In the genomic region with DNA sequence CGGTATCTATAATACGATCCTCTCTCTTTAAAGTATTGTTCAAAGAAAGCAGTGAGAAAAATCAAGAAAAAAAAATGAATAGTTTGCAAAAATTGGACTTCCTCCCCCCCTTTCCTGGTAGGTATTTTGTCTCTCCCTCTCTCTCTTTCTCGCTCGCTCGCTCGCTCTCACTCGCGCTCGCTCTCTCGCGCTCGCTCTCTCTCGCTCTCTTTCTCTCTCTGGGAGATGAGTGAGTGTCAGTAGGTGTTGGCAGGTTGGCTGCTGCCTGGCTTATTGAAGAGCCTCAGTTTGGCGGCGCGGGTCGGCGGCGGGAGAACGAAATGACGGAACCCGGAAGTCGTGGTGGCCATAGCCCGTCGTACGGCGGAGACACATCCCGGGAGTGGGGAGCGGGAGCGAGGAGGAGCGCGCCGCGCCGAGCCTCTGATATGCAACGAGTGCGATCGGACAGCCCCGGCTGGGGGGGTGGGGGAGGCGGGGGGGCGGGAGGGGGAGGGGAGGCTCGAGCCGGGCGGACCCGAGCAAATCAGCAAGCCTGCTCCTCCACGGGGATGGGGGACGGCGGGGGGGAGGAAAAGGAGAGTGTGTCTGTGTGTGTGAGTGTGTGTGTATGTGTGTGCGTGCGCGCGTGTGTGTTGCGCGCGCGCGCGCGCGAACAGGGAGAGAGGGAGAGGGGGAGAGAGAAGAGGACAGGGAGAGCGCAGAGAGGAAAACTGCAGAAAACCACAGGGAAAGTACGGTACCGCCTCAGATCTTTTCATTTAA, we compare ENCODE assay signal across 1 cellular context.
TF ChIP-seq lines count a peak whose summit lies in the region.

A gene (minus strand): TSS at position 441 of the 765 bp plus-strand sequence. CDS start 1,083 bp downstream, outside the sequence.

TF ChIP-seq in HepG2, 621 proteins besides CTCF, POLR2A, EP300 and RAD21 (continued from another document and continues in another):
- TF ChIP-seq, protein P1, sequence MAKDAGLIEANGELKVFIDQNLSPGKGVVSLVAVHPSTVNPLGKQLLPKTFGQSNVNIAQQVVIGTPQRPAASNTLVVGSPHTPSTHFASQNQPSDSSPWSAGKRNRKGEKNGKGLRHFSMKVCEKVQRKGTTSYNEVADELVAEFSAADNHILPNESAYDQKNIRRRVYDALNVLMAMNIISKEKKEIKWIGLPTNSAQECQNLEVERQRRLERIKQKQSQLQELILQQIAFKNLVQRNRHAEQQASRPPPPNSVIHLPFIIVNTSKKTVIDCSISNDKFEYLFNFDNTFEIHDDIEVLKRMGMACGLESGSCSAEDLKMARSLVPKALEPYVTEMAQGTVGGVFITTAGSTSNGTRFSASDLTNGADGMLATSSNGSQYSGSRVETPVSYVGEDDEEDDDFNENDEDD (CRISPR knock-in tag; IDR thresholded peaks at IDR 0.05; ENCODE audit: borderline replicate concordance): peak; percentile 77; the same call in 1 of the 2 replicates
- no peak for TF ChIP-seq HMGA1 (CRISPR knock-in tag; conservative IDR thresholded peaks at IDR 0.05)
- TF ChIP-seq RBAK (CRISPR knock-in tag; IDR thresholded peaks at IDR 0.05): no peak
- TF ChIP-seq, protein P2, sequence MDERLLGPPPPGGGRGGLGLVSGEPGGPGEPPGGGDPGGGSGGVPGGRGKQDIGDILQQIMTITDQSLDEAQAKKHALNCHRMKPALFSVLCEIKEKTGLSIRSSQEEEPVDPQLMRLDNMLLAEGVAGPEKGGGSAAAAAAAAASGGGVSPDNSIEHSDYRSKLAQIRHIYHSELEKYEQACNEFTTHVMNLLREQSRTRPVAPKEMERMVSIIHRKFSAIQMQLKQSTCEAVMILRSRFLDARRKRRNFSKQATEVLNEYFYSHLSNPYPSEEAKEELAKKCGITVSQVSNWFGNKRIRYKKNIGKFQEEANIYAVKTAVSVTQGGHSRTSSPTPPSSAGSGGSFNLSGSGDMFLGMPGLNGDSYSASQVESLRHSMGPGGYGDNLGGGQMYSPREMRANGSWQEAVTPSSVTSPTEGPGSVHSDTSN (CRISPR knock-in tag; IDR thresholded peaks at IDR 0.05): no peak
- no peak for TF ChIP-seq ZNF549 (CRISPR knock-in tag; IDR thresholded peaks at IDR 0.05)
- TF ChIP-seq CHD2 (IDR thresholded peaks at IDR 0.05; ENCODE audit: low read depth, low read length): 0 out of 2 replicates have a peak, but pooled peaks have one; percentile 16
- no peak for TF ChIP-seq ZNF562 (CRISPR knock-in tag; IDR thresholded peaks at IDR 0.05; ENCODE audit: borderline replicate concordance)
- no peak for TF ChIP-seq TCF7 (IDR thresholded peaks at IDR 0.05; ENCODE audit: low read depth)
- no peak for TF ChIP-seq ZNF30 (CRISPR knock-in tag; IDR thresholded peaks at IDR 0.05)
- TF ChIP-seq ZFX (CRISPR knock-in tag; IDR thresholded peaks at IDR 0.05; ENCODE audit: low read depth): no peak
- no peak for TF ChIP-seq RAD51 (IDR thresholded peaks at IDR 0.05; ENCODE audit: borderline replicate concordance)
- TF ChIP-seq, protein P3, sequence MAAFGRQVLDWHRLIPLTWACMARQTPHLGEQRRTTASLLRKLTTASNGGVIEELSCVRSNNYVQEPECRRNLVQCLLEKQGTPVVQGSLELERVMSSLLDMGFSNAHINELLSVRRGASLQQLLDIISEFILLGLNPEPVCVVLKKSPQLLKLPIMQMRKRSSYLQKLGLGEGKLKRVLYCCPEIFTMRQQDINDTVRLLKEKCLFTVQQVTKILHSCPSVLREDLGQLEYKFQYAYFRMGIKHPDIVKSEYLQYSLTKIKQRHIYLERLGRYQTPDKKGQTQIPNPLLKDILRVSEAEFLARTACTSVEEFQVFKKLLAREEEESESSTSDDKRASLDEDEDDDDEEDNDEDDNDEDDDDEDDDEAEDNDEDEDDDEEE (CRISPR knock-in tag; IDR thresholded peaks at IDR 0.05): 0 out of 2 replicates have a peak, but pooled peaks have one; percentile 45
- TF ChIP-seq POLR2AphosphoS5 (IDR thresholded peaks at IDR 0.05; ENCODE audit: low read depth, low read length): peak; percentile 73
- no peak for TF ChIP-seq JARID2 (CRISPR knock-in tag; IDR thresholded peaks at IDR 0.05; ENCODE audit: insufficient replicate concordance)
- TF ChIP-seq HOXA7 (CRISPR knock-in tag; IDR thresholded peaks at IDR 0.05): no peak
- peak; percentile 14 for TF ChIP-seq CCAR2 (optimal IDR thresholded peaks at IDR 0.05; ENCODE audit: low read depth, low read length)
- TF ChIP-seq THAP11 (CRISPR knock-in tag; IDR thresholded peaks at IDR 0.05): peak; percentile 38; the same call in 1 of the 2 replicates
- no peak for TF ChIP-seq NFRKB (IDR thresholded peaks at IDR 0.05)
- no peak for TF ChIP-seq HES4 (CRISPR knock-in tag; IDR thresholded peaks at IDR 0.05; ENCODE audit: borderline replicate concordance)
- no peak for TF ChIP-seq ZNF556 (CRISPR knock-in tag; IDR thresholded peaks at IDR 0.05; ENCODE audit: borderline replicate concordance)
- TF ChIP-seq, protein P4, sequence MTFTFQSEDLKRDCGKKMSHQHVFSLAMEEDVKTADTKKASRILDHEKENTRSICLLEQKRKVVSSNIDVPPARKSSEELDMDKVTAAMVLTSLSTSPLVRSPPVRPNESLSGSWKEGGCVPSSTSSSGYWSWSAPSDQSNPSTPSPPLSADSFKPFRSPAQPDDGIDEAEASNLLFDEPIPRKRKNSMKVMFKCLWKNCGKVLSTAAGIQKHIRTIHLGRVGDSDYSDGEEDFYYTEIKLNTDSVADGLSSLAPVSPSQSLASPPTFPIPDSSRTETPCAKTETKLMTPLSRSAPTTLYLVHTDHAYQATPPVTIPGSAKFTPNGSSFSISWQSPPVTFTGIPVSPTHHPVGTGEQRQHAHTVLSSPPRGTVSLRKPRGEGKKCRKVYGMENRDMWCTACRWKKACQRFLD (CRISPR knock-in tag; IDR thresholded peaks at IDR 0.05; ENCODE audit: borderline replicate concordance): no peak
- TF ChIP-seq CHD4 (IDR thresholded peaks at IDR 0.05; ENCODE audit: borderline replicate concordance, low read length): no peak
- no peak for TF ChIP-seq SMYD3 (CRISPR knock-in tag; IDR thresholded peaks at IDR 0.05)
- TF ChIP-seq ARNT2 (CRISPR knock-in tag; IDR thresholded peaks at IDR 0.05; ENCODE audit: low read depth): 0 out of 2 replicates have a peak, but pooled peaks have one; percentile 44
- TF ChIP-seq, protein P5, sequence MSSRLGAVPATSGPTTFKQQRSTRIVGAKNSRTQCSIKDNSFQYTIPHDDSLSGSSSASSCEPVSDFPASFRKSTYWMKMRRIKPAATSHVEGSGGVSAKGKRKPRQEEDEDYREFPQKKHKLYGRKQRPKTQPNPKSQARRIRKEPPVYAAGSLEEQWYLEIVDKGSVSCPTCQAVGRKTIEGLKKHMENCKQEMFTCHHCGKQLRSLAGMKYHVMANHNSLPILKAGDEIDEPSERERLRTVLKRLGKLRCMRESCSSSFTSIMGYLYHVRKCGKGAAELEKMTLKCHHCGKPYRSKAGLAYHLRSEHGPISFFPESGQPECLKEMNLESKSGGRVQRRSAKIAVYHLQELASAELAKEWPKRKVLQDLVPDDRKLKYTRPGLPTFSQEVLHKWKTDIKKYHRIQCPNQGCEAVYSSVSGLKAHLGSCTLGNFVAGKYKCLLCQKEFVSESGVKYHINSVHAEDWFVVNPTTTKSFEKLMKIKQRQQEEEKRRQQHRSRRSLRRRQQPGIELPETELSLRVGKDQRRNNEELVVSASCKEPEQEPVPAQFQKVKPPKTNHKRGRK (CRISPR knock-in tag; IDR thresholded peaks at IDR 0.05): no peak
- no peak for TF ChIP-seq KLF11 (CRISPR knock-in tag; IDR thresholded peaks at IDR 0.05)
- no peak for TF ChIP-seq EHMT2 (IDR thresholded peaks at IDR 0.05; ENCODE audit: borderline replicate concordance, low read depth, low read length)
- no peak for TF ChIP-seq HNRNPUL1 (IDR thresholded peaks at IDR 0.05; ENCODE audit: low read depth, low read length)
- no peak for TF ChIP-seq SRF (IDR thresholded peaks at IDR 0.05; ENCODE audit: low read depth, low read length)
- TF ChIP-seq KAT8 (CRISPR knock-in tag; IDR thresholded peaks at IDR 0.05): no peak
- TF ChIP-seq, protein P6, sequence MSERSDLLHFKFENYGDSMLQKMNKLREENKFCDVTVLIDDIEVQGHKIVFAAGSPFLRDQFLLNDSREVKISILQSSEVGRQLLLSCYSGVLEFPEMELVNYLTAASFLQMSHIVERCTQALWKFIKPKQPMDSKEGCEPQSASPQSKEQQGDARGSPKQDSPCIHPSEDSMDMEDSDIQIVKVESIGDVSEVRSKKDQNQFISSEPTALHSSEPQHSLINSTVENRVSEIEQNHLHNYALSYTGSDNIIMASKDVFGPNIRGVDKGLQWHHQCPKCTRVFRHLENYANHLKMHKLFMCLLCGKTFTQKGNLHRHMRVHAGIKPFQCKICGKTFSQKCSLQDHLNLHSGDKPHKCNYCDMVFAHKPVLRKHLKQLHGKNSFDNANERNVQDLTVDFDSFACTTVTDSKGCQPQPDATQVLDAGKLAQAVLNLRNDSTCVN (CRISPR knock-in tag; IDR thresholded peaks at IDR 0.05; ENCODE audit: borderline replicate concordance): no peak
- TF ChIP-seq ZNF543 (CRISPR knock-in tag; IDR thresholded peaks at IDR 0.05): no peak
- peak; percentile 86 for TF ChIP-seq SAP130 (CRISPR knock-in tag; IDR thresholded peaks at IDR 0.05; ENCODE audit: low read depth)
- TF ChIP-seq PAF1 (CRISPR knock-in tag; IDR thresholded peaks at IDR 0.05): no peak
- TF ChIP-seq, protein P7, sequence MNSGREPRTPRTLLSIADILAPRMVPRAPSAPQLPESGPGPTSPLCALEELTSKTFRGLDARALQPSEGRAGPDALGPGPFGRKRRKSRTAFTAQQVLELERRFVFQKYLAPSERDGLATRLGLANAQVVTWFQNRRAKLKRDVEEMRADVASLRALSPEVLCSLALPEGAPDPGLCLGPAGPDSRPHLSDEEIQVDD (CRISPR knock-in tag; IDR thresholded peaks at IDR 0.05; ENCODE audit: borderline replicate concordance): no peak
- no peak for TF ChIP-seq TOPORS (CRISPR knock-in tag; IDR thresholded peaks at IDR 0.05)
- TF ChIP-seq ZNF207 (IDR thresholded peaks at IDR 0.05; ENCODE audit: borderline replicate concordance): no peak
- peak; percentile 37; the same call in 1 of the 2 replicates for TF ChIP-seq YEATS4 (CRISPR knock-in tag; IDR thresholded peaks at IDR 0.05; ENCODE audit: borderline replicate concordance)
- TF ChIP-seq ZZZ3 (CRISPR knock-in tag; IDR thresholded peaks at IDR 0.05; ENCODE audit: borderline replicate concordance): no peak
- TF ChIP-seq NPAS2 (CRISPR knock-in tag; IDR thresholded peaks at IDR 0.05; ENCODE audit: borderline replicate concordance): no peak
- TF ChIP-seq, protein P8, sequence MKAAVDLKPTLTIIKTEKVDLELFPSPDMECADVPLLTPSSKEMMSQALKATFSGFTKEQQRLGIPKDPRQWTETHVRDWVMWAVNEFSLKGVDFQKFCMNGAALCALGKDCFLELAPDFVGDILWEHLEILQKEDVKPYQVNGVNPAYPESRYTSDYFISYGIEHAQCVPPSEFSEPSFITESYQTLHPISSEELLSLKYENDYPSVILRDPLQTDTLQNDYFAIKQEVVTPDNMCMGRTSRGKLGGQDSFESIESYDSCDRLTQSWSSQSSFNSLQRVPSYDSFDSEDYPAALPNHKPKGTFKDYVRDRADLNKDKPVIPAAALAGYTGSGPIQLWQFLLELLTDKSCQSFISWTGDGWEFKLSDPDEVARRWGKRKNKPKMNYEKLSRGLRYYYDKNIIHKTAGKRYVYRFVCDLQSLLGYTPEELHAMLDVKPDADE (CRISPR knock-in tag; IDR thresholded peaks at IDR 0.05): no peak
- TF ChIP-seq, protein P9, sequence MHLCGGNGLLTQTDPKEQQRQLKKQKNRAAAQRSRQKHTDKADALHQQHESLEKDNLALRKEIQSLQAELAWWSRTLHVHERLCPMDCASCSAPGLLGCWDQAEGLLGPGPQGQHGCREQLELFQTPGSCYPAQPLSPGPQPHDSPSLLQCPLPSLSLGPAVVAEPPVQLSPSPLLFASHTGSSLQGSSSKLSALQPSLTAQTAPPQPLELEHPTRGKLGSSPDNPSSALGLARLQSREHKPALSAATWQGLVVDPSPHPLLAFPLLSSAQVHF (CRISPR knock-in tag; IDR thresholded peaks at IDR 0.05): 0 out of 2 replicates have a peak, but pooled peaks have one; percentile 28
- TF ChIP-seq, protein P10, sequence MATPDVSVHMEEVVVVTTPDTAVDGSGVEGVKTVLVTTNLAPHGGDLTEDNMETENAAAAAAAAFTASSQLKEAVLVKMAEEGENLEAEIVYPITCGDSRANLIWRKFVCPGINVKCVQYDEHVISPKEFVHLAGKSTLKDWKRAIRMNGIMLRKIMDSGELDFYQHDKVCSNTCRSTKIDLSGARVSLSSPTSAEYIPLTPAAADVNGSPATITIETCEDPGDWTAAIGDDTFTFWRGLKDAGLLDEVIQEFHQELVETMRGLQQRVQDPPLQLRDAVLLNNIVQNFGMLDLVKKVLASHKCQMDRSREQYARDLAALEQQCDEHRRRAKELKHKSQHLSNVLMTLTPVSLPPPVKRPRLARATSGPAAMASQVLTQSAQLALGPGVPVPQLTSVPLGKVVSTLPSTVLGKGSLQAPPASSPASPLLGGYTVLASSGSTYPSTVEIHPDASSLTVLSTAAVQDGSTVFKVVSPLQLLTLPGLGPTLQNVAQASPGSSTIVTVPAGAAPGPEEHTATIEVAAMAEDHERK (CRISPR knock-in tag; IDR thresholded peaks at IDR 0.05; ENCODE audit: low read depth): peak; percentile 84
- TF ChIP-seq FOXP1 (IDR thresholded peaks at IDR 0.05): no peak
- TF ChIP-seq FOXP1 (CRISPR knock-in tag; IDR thresholded peaks at IDR 0.05): 0 out of 2 replicates have a peak, but pooled peaks have one; percentile 24
- peak; percentile 96 for TF ChIP-seq ELF1 (CRISPR knock-in tag; IDR thresholded peaks at IDR 0.05)
- no peak for TF ChIP-seq ZNF75D (CRISPR knock-in tag; IDR thresholded peaks at IDR 0.05; ENCODE audit: borderline replicate concordance)
- no peak for TF ChIP-seq ZNF496 (CRISPR knock-in tag; IDR thresholded peaks at IDR 0.05; ENCODE audit: insufficient replicate concordance)
- TF ChIP-seq SRY (CRISPR knock-in tag; IDR thresholded peaks at IDR 0.05): no peak
- TF ChIP-seq DPF2 (CRISPR knock-in tag; IDR thresholded peaks at IDR 0.05; ENCODE audit: borderline replicate concordance, low read depth): no peak
- peak; percentile 66 for TF ChIP-seq PHF8 (CRISPR knock-in tag; IDR thresholded peaks at IDR 0.05)
- TF ChIP-seq ARID2 (CRISPR knock-in tag; IDR thresholded peaks at IDR 0.05; ENCODE audit: borderline replicate concordance): 0 out of 2 replicates have a peak, but pooled peaks have one; percentile 28
- TF ChIP-seq SIX4 (CRISPR knock-in tag; IDR thresholded peaks at IDR 0.05): no peak
- TF ChIP-seq MAFK (conservative IDR thresholded peaks at IDR 0.05 in 1 of 2, IDR thresholded peaks at IDR 0.05 in 1 of 2; ENCODE audit: low read length in 2 of 2): peak in 1 of 2 experiments; percentile 34; a peak in 2 of 4 replicates
- TF ChIP-seq DR1 (CRISPR knock-in tag; IDR thresholded peaks at IDR 0.05): peak; percentile 58; the same call in 1 of the 2 replicates
- TF ChIP-seq HCFC1 (IDR thresholded peaks at IDR 0.05; ENCODE audit: low read depth, low read length): no peak
- TF ChIP-seq NR2C2 (CRISPR knock-in tag; IDR thresholded peaks at IDR 0.05; ENCODE audit: borderline replicate concordance): no peak
